8 cellular contexts compared by ENCODE assay signal in genomic region chr12:44930972-44931600, GRCh38. TPM values are rescaled to one million over a fixed set of nuclear protein-coding genes. Genes with fewer than 3 reads are reported as not detected.
DNase-seq lines count a peak whose midpoint lies in the region; ATAC-seq and TF ChIP-seq lines count a peak whose summit lies in the region.

No MANE protein-coding gene starts in this region.

- POLR2A ChIA-PET in T-cell (lab: Charles Lee), result no interaction called here

- intact Hi-C loops in prostate gland (cut with DNase I), result loop anchor here (2.0 kb wide), 1 partner anchor 916 kb away; no protein-coding TSS in a partner anchor
- intact Hi-C loops in aorta (cut with DNase I), result loop anchor here in 1 of 2 donors (5.0 kb wide), 1 partner anchor 919 kb away; no protein-coding TSS in a partner anchor

- TF ChIP-seq CTCF in foreskin keratinocyte (conservative IDR thresholded peaks at IDR 0.05), result peak; percentile 78
- TF ChIP-seq CTCF in prostate gland (IDR thresholded peaks at IDR 0.05), result peak; percentile 16 to 77 (median 59)

- CTCF ChIA-PET in T-cell (lab: Charles Lee), result interaction anchor here (0.6 to 3.0 kb wide), 19 partner anchors 18 to 974 kb away, joined by 3 to 43 read pairs (median 4); no protein-coding TSS in a partner anchor

- H3K9me2 ChIP-seq in GM23248 (ENCODE audit: insufficient read depth), result no peaks in the 10 kb centered on the region

- H3K36me3 ChIP-seq in GM23248 (ENCODE audit: low read depth) (no peaks in the 10 kb centered on the region), prostate gland (no peaks in the 10 kb centered on the region), aorta (ENCODE audit: control insufficient read depth in 1 of 2, insufficient read depth in 2 of 2, low read length in 1 of 2) (no peaks in the 10 kb centered on the region)

- no peak for TF ChIP-seq POLR2A in prostate gland (IDR thresholded peaks at IDR 0.05)

- no peak overlapping the region for H2AFZ ChIP-seq in GM23248

- peaks cover 0 to 4% of the 10 kb centered on the region in 2 donors for H3K27me3 Mint-ChIP-seq in T-cell
- H3K27me3 Mint-ChIP-seq in activated T-cell treated with anti-CD3 and anti-CD28 coated beads, Interleukin-2, amount 50 U/mL, for 24 hours, result no peaks in the 10 kb centered on the region

- H3K4me3 Mint-ChIP-seq in T-cell, result no peak overlapping the region
- no peak overlapping the region for H3K4me3 Mint-ChIP-seq in activated T-cell treated with anti-CD3 and anti-CD28 coated beads, Interleukin-2, amount 50 U/mL, for 24 hours

- no peak overlapping the region for H3K4me3 ChIP-seq in GM23248
- no peak overlapping the region for H3K4me3 ChIP-seq in prostate gland
- H3K4me3 ChIP-seq in aorta (ENCODE audit: low read length in 2 of 2), result no peak overlapping the region

- no peaks in the 10 kb centered on the region for H3K27me3 ChIP-seq in GM23248 (replicated peaks; ENCODE audit: insufficient read depth)
- H3K27me3 ChIP-seq in foreskin keratinocyte, result peaks cover 3% of the 10 kb centered on the region
- no peaks in the 10 kb centered on the region for H3K27me3 ChIP-seq in prostate gland (replicated peaks; ENCODE audit: insufficient read depth)
- H3K27me3 ChIP-seq in aorta (ENCODE audit: control insufficient read depth in 1 of 2, insufficient read depth in 2 of 2, low read length in 1 of 2), result no peaks in the 10 kb centered on the region

- H3F3A ChIP-seq in GM23248 (ENCODE audit: insufficient read depth), result no peaks in the 10 kb centered on the region

- H3K27ac Mint-ChIP-seq in T-cell, result no peak overlapping the region
- H3K27ac Mint-ChIP-seq in activated T-cell treated with anti-CD3 and anti-CD28 coated beads, Interleukin-2, amount 50 U/mL, for 24 hours, result no peak overlapping the region

- no peaks in the 10 kb centered on the region for H3K9me3 ChIP-seq in GM23248 (ENCODE audit: low read depth)
- no peaks in the 10 kb centered on the region for H3K9me3 ChIP-seq in prostate gland
- H3K9me3 ChIP-seq in aorta (ENCODE audit: control insufficient read depth, low read length), result no peaks in the 10 kb centered on the region

- no peaks in the 10 kb centered on the region for H3K4me1 ChIP-seq in GM23248 (ENCODE audit: insufficient read depth)
- no peaks in the 10 kb centered on the region for H3K4me1 ChIP-seq in foreskin keratinocyte
- no peaks in the 10 kb centered on the region for H3K4me1 ChIP-seq in prostate gland (replicated peaks)
- H3K4me1 ChIP-seq in aorta (ENCODE audit: control insufficient read depth in 1 of 2, insufficient read depth in 2 of 2, low read length in 2 of 2), result no peaks in the 10 kb centered on the region

- peaks cover 2 to 5% (median 4%) of the 10 kb centered on the region in 3 donors for H3K4me1 Mint-ChIP-seq in T-cell
- peaks cover 2% of the 10 kb centered on the region for H3K4me1 Mint-ChIP-seq in activated T-cell treated with anti-CD3 and anti-CD28 coated beads, Interleukin-2, amount 50 U/mL, for 24 hours (ENCODE audit: low read depth)

- no peak overlapping the region for H3K9ac ChIP-seq in GM23248

- no peak overlapping the region for H3K4me2 ChIP-seq in GM23248 (ENCODE audit: unreplicated experiment)

- no peaks in the 10 kb centered on the region for H3K36me3 Mint-ChIP-seq in T-cell
- no peaks in the 10 kb centered on the region for H3K36me3 Mint-ChIP-seq in activated T-cell treated with anti-CD3 and anti-CD28 coated beads, Interleukin-2, amount 50 U/mL, for 24 hours (ENCODE audit: low read depth)

- 4 to 6% methylated on average over 4 of the region's 4 CpGs for WGBS in GM23248 (ENCODE audit: low coverage in 1 of 2, low lambda C conversion rate in 2 of 2, missing lambda C conversion rate in 2 of 2), 2 experiments
- WGBS in prostate gland, result 39% methylated on average over 4 of the region's 4 CpGs
- WGBS in aorta, 2 donors, result 21 to 27% methylated on average over 4 of the region's 4 CpGs

- no peaks in the 10 kb centered on the region for H3K9me3 Mint-ChIP-seq in T-cell
- no peaks in the 10 kb centered on the region for H3K9me3 Mint-ChIP-seq in activated T-cell treated with anti-CD3 and anti-CD28 coated beads, Interleukin-2, amount 50 U/mL, for 24 hours

- in situ Hi-C loops in Caki2 (cut with HindIII; ENCODE audit: low pct_unique_long_range_greater_than_20kb, low sequenced_read_pairs) (no loop called here), GM23248 (cut with MboI) (no loop called here)

- DNase-seq in Caki2 (ENCODE audit: low read depth) (peak; percentile 40), GM23248 (peak; percentile 91), NCI-H1694 (lab: John Stamatoyannopoulos, UW) (peak; percentile 83), T-cell (no peak), foreskin keratinocyte (peak; percentile 35 to 60), prostate gland (ENCODE audit: low spot score) (no peak), aorta (no peak)
- no peak for DNase-seq in activated T-cell treated with anti-CD3 and anti-CD28 coated beads, Interleukin-2, amount 50 U/mL, for 24 hours

- ATAC-seq in T-cell (replicated peaks in 1 of 4), result peak; percentile 46 to 61 (median 50)
- peak; percentile 88 for ATAC-seq in foreskin keratinocyte
- no peak for ATAC-seq in aorta (ENCODE audit: low FRiP score)

- H3K27ac ChIP-seq in GM23248 (no peak overlapping the region), foreskin keratinocyte (no peak overlapping the region), prostate gland (no peak overlapping the region), aorta (ENCODE audit: low read depth in 1 of 2, low read length in 2 of 2) (no peak overlapping the region)

- no peaks in the 10 kb centered on the region for H4K20me1 ChIP-seq in GM23248 (ENCODE audit: insufficient read depth)

- no peaks in the 10 kb centered on the region for H3K79me2 ChIP-seq in GM23248 (ENCODE audit: insufficient read depth)

RNA-seq across cellular contexts. Expression of gene NELL2, which starts 55.0 kb away (rescaled TPM):
- total RNA-seq in Caki2 (2014; rRNA removed; shearing (Covaris generic); ENCODE audit: low replicate concordance), result 6.7 and 15.8 TPM in 2 replicates
- total RNA-seq in GM23248 (2014; rRNA removed; shearing (Covaris generic)), result not detected in 2 replicates
- polyA plus RNA-seq in GM23248 (2016; fragmentation: Nextera tagmentation; extraction: Ambion mirVana), result not detected in 2 replicates
- total RNA-seq in T-cell, result 100 to 1,000 TPM; 154 to 212 (median 169) TPM
- 0.07 TPM in 1 of 2 replicates, not detected in the other for total RNA-seq in foreskin keratinocyte
- not detected in 2 replicates for polyA plus RNA-seq in foreskin keratinocyte
- total RNA-seq in prostate gland, result 1 to 10 TPM; 5.8 to 7.2 TPM
- 1 to 10 TPM; 1.1 to 1.2 TPM for total RNA-seq in aorta
- polyA plus RNA-seq in aorta, result 1 to 10 TPM in 1 of 2 donors, not detected in 1; 3.8 TPM

Comparison
In these comparisons a context has a peak if more than half of its experiments do, and no peak if none do; other contexts are left out.
1. DNase-seq: peak in Caki2 (single experiment), GM23248 (single experiment), NCI-H1694 (single experiment) and foreskin keratinocyte (2 of 2); none in T-cell (0 of 34), prostate gland (single experiment), aorta (0 of 2) and activated T-cell treated with anti-CD3 and anti-CD28 coated beads, Interleukin-2, amount 50 U/mL, for 24 hours (single experiment).